ENCODE assay signal across 1 cellular context in the genomic region with DNA sequence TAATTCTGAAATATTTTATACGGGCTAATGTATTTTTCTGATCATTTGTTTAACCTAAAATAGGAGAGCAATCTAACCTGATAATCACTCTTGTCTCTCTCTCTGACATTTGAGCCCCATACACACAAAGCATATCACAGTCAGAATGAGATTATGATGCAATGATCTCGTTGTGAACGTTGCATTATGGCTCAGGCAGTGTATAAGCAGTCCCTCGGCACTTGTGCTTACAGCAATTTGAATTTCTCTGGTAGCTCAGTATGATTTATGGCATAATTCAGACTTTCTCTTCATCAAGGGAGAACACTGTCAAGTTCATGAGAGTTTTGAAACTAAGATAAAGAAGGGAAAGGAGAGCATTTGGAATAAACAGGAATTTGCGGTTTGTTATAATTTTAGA.
TF ChIP-seq lines count a peak whose summit lies in the region.

No MANE protein-coding gene starts in this region.

TF ChIP-seq in SK-N-SH treated with all-trans-retinoic acid at 6 μM for 48 hours, 23 proteins besides CTCF, POLR2A, EP300 and RAD21 (continued from another document):
- TF ChIP-seq, protein P1, sequence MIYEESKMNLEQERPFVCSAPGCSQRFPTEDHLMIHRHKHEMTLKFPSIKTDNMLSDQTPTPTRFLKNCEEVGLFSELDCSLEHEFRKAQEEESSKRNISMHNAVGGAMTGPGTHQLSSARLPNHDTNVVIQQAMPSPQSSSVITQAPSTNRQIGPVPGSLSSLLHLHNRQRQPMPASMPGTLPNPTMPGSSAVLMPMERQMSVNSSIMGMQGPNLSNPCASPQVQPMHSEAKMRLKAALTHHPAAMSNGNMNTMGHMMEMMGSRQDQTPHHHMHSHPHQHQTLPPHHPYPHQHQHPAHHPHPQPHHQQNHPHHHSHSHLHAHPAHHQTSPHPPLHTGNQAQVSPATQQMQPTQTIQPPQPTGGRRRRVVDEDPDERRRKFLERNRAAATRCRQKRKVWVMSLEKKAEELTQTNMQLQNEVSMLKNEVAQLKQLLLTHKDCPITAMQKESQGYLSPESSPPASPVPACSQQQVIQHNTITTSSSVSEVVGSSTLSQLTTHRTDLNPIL (CRISPR knock-in tag; IDR thresholded peaks at IDR 0.05; ENCODE audit: low read depth), result no peak
- no peak for TF ChIP-seq ESRRG (CRISPR knock-in tag; IDR thresholded peaks at IDR 0.05)
- TF ChIP-seq ARNTL (CRISPR knock-in tag; IDR thresholded peaks at IDR 0.05; ENCODE audit: borderline replicate concordance, low read depth), result no peak
- TF ChIP-seq, protein P2, sequence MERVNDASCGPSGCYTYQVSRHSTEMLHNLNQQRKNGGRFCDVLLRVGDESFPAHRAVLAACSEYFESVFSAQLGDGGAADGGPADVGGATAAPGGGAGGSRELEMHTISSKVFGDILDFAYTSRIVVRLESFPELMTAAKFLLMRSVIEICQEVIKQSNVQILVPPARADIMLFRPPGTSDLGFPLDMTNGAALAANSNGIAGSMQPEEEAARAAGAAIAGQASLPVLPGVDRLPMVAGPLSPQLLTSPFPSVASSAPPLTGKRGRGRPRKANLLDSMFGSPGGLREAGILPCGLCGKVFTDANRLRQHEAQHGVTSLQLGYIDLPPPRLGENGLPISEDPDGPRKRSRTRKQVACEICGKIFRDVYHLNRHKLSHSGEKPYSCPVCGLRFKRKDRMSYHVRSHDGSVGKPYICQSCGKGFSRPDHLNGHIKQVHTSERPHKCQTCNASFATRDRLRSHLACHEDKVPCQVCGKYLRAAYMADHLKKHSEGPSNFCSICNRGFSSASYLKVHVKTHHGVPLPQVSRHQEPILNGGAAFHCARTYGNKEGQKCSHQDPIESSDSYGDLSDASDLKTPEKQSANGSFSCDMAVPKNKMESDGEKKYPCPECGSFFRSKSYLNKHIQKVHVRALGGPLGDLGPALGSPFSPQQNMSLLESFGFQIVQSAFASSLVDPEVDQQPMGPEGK (CRISPR knock-in tag; IDR thresholded peaks at IDR 0.05; ENCODE audit: borderline replicate concordance), result no peak
- TF ChIP-seq, protein P3, sequence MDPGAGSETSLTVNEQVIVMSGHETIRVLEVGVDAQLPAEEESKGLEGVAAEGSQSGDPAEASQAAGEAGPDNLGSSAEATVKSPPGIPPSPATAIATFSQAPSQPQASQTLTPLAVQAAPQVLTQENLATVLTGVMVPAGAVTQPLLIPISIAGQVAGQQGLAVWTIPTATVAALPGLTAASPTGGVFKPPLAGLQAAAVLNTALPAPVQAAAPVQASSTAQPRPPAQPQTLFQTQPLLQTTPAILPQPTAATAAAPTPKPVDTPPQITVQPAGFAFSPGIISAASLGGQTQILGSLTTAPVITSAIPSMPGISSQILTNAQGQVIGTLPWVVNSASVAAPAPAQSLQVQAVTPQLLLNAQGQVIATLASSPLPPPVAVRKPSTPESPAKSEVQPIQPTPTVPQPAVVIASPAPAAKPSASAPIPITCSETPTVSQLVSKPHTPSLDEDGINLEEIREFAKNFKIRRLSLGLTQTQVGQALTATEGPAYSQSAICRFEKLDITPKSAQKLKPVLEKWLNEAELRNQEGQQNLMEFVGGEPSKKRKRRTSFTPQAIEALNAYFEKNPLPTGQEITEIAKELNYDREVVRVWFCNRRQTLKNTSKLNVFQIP (CRISPR knock-in tag; IDR thresholded peaks at IDR 0.05; ENCODE audit: borderline replicate concordance, low read depth), result no peak
- TF ChIP-seq RARB (CRISPR knock-in tag; IDR thresholded peaks at IDR 0.05), result no peak
- no peak for TF ChIP-seq ISL1 (CRISPR knock-in tag; IDR thresholded peaks at IDR 0.05)
